31 cellular contexts compared by ENCODE assay signal in genomic region chr6:52508261-52508739, GRCh38.
A peak's percentile ranks its signal among the peaks of the same experiment; 100 is the strongest.
DNase-seq lines count a peak whose midpoint lies in the region; ATAC-seq and TF ChIP-seq lines count a peak whose summit lies in the region.
"Had no signal": no experiment of that assay in that cellular context is flagged by ENCODE, and none has a peak within 500 bp of the region (broad histone marks: within the 10 kb centered on the region; RNA-seq: fewer than 3 reads in every experiment).

No MANE protein-coding gene starts in this region.

- intact Hi-C loops in left ventricle myocardium inferior (cut with micrococcal nuclease): no loop called here
- intact Hi-C loops in left cardiac atrium (cut with DNase I): loop anchor here in 1 of 2 donors (10.0 kb wide), 1 partner anchor 67 kb away; the partner anchor contains the start of gene TRAM2

- peak overlapping the region; percentile 93 for H3K27ac ChIP-seq in left ventricle myocardium inferior (replicated peaks)
- H3K27ac ChIP-seq: left lung had no signal

- H3K27me3 ChIP-seq in left ventricle myocardium inferior (ENCODE audit: low read depth): no peaks in the 10 kb centered on the region
- H3K27me3 ChIP-seq: left lung, MG63 had no signal

- peaks cover 86% of the 10 kb centered on the region for H3K4me1 ChIP-seq in left ventricle myocardium inferior

- no peak for ATAC-seq in left cardiac atrium
- no peak for ATAC-seq in activated T-helper 17 cell treated with anti-CD3 and anti-CD28 coated beads, Interleukin-2, amount 50 U/mL, for 72 hours (replicated peaks)
- ATAC-seq: activated CD8-positive, alpha-beta T cell treated with anti-CD3 and anti-CD28 coated beads, Interleukin-2, amount 10 ng/mL, durations not matched to agents 7 days and 5 days; GM12878; left lung; SK-N-SH treated with all-trans-retinoic acid at 6 μM for 48 hours; T-helper 17 cell had no signal

- no peaks in the 10 kb centered on the region for H3K9me3 ChIP-seq in left ventricle myocardium inferior (replicated peaks)
- H3K9me3 ChIP-seq: left lung, MG63 had no signal

- H3K9me3 Mint-ChIP-seq in activated T-helper 17 cell treated with anti-CD3 and anti-CD28 coated beads, Interleukin-2, amount 50 U/mL, for 72 hours: no peaks in the 10 kb centered on the region
- H3K9me3 Mint-ChIP-seq in neural crest cell (no peaks in the 10 kb centered on the region), glutamatergic neuron (ENCODE audit: unreplicated experiment) (peaks cover 12% of the 10 kb centered on the region), progenitor cell of endocrine pancreas (ENCODE audit: low read depth) (no peaks in the 10 kb centered on the region)
- H3K9me3 Mint-ChIP-seq: CD8-positive, alpha-beta memory T cell had no signal

- DNase-seq in left ventricle myocardium inferior: no peak
- DNase-seq in left cardiac atrium: no peak
- DNase-seq in neural crest cell (ENCODE audit: low read depth, low spot score): no peak
- no peak for DNase-seq in NCI-H446 treated with DMSO at 0.1 percent for 48 hours (lab: John Stamatoyannopoulos, UW)
- DNase-seq in glutamatergic neuron: no peak
- no peak for DNase-seq in progenitor cell of endocrine pancreas (ENCODE audit: low spot score, unreplicated experiment)
- no peak for DNase-seq in DMS79 treated with DMSO at 0.1 percent for 48 hours (lab: John Stamatoyannopoulos, UW)
- DNase-seq: 8988T; activated CD4-positive, alpha-beta T cell treated with anti-CD3 and anti-CD28 coated beads for 1 hour; activated CD8-positive, alpha-beta T cell treated with anti-CD3 and anti-CD28 coated beads, Interleukin-2, amount 10 ng/mL, durations not matched to agents 7 days and 5 days; activated effector memory CD4-positive, alpha-beta T cell treated with anti-CD3 and anti-CD28 coated beads, Interleukin-2, amount 50 U/mL, for 16 hours; activated T-cell treated with anti-CD3 and anti-CD28 coated beads for 4 hours; AML-193; aorta; CD8-positive, alpha-beta memory T cell; cortex of kidney; DMS153; effector memory CD4-positive, alpha-beta T cell; left lung; mesendoderm; NCI-H1930; NCI-H2171 treated with DMSO at 0.1 percent for 48 hours; NCI-H510A treated with DMSO at 0.1 percent for 48 hours; stimulated activated CD4-positive, alpha-beta T cell treated with anti-CD3 and anti-CD28 coated beads, Interleukin-12 subunit alpha, Interleukin-12 subunit beta, amount 100 ng/mL, for 4 hours; stimulated activated CD4-positive, alpha-beta T cell treated with anti-CD3 and anti-CD28 coated beads, Interleukin-4, amount 100 ng/mL, for 1 hour; T-helper 17 cell had no signal

- no peaks in the 10 kb centered on the region for H3K27me3 Mint-ChIP-seq in activated T-helper 17 cell treated with anti-CD3 and anti-CD28 coated beads, Interleukin-2, amount 50 U/mL, for 72 hours
- H3K27me3 Mint-ChIP-seq in neural crest cell (ENCODE audit: low read depth) (no peaks in the 10 kb centered on the region), glutamatergic neuron (ENCODE audit: unreplicated experiment) (peaks cover 4% of the 10 kb centered on the region), progenitor cell of endocrine pancreas (no peaks in the 10 kb centered on the region)
- H3K27me3 Mint-ChIP-seq: activated naive CD8-positive, alpha-beta T cell; T-helper 17 cell had no signal

- no peak overlapping the region for H3K4me3 Mint-ChIP-seq in activated T-helper 17 cell treated with anti-CD3 and anti-CD28 coated beads, Interleukin-2, amount 50 U/mL, for 72 hours
- H3K4me3 Mint-ChIP-seq in neural crest cell (no peak overlapping the region), glutamatergic neuron (ENCODE audit: unreplicated experiment) (no peak overlapping the region), progenitor cell of endocrine pancreas (ENCODE audit: low read depth) (no peak overlapping the region)
- H3K4me3 Mint-ChIP-seq: activated CD8-positive, alpha-beta T cell treated with anti-CD3 and anti-CD28 coated beads, Interleukin-2, amount 10 ng/mL, durations not matched to agents 7 days and 5 days; activated naive CD8-positive, alpha-beta T cell; CD8-positive, alpha-beta memory T cell; T-helper 17 cell had no signal

- TF ChIP-seq CTCF in left ventricle myocardium inferior (IDR thresholded peaks at IDR 0.05; ENCODE audit: borderline replicate concordance) (no peak), neural crest cell (conservative IDR thresholded peaks at IDR 0.05) (no peak), glutamatergic neuron (IDR thresholded peaks at IDR 0.05; ENCODE audit: partially characterized antibody, unreplicated experiment) (no peak), progenitor cell of endocrine pancreas (IDR thresholded peaks at IDR 0.05; ENCODE audit: unreplicated experiment) (no peak)

- H3K4me1 Mint-ChIP-seq in activated T-helper 17 cell treated with anti-CD3 and anti-CD28 coated beads, Interleukin-2, amount 50 U/mL, for 72 hours: no peaks in the 10 kb centered on the region
- peaks cover 10% of the 10 kb centered on the region for H3K4me1 Mint-ChIP-seq in neural crest cell
- H3K4me1 Mint-ChIP-seq in glutamatergic neuron (ENCODE audit: low read depth, unreplicated experiment): peaks cover 19% of the 10 kb centered on the region
- no peaks in the 10 kb centered on the region for H3K4me1 Mint-ChIP-seq in progenitor cell of endocrine pancreas (ENCODE audit: low read depth)

- peaks cover 34% of the 10 kb centered on the region for H3K36me3 Mint-ChIP-seq in activated T-helper 17 cell treated with anti-CD3 and anti-CD28 coated beads, Interleukin-2, amount 50 U/mL, for 72 hours (ENCODE audit: low read depth)
- peaks cover 13% of the 10 kb centered on the region for H3K36me3 Mint-ChIP-seq in neural crest cell (ENCODE audit: low read depth)
- no peaks in the 10 kb centered on the region for H3K36me3 Mint-ChIP-seq in glutamatergic neuron (ENCODE audit: unreplicated experiment)
- peaks cover 4% of the 10 kb centered on the region for H3K36me3 Mint-ChIP-seq in progenitor cell of endocrine pancreas (ENCODE audit: insufficient read depth)

- H3K4me3 ChIP-seq in left ventricle myocardium inferior: no peak overlapping the region
- H3K4me3 ChIP-seq: GM12878, left lung, MG63 had no signal

- H3K27ac Mint-ChIP-seq in activated T-helper 17 cell treated with anti-CD3 and anti-CD28 coated beads, Interleukin-2, amount 50 U/mL, for 72 hours: peak overlapping the region; percentile 37
- peak overlapping the region; percentile 78 for H3K27ac Mint-ChIP-seq in neural crest cell (ENCODE audit: unreplicated experiment)
- no peak overlapping the region for H3K27ac Mint-ChIP-seq in glutamatergic neuron (ENCODE audit: unreplicated experiment)
- no peak overlapping the region for H3K27ac Mint-ChIP-seq in progenitor cell of endocrine pancreas
- H3K27ac Mint-ChIP-seq: activated CD8-positive, alpha-beta T cell treated with anti-CD3 and anti-CD28 coated beads, Interleukin-2, amount 10 ng/mL, durations not matched to agents 7 days and 5 days; activated naive CD8-positive, alpha-beta T cell; T-helper 17 cell had no signal

- peaks cover 42% of the 10 kb centered on the region for H3K36me3 ChIP-seq in left ventricle myocardium inferior

Comparison
In these comparisons a context has a peak if more than half of its experiments do, and no peak if none do; other contexts are left out.
1. H3K27ac Mint-ChIP-seq: peak in activated T-helper 17 cell treated with anti-CD3 and anti-CD28 coated beads, Interleukin-2, amount 50 U/mL, for 72 hours (single experiment) and neural crest cell (single experiment); none in glutamatergic neuron (single experiment) and progenitor cell of endocrine pancreas (single experiment).